Comparison of ENCODE assay signal across 21 cellular contexts in genomic region chr14:81805785-81806184, GRCh38.
"Had no signal": no experiment of that assay in that cellular context is flagged by ENCODE, and none has a peak within 500 bp of the region (broad histone marks: within the 10 kb centered on the region; RNA-seq: fewer than 3 reads in every experiment).

No MANE protein-coding gene starts in this region.

- H3K36me3 ChIP-seq: esophagus squamous epithelium, neutrophil, tibial artery, upper lobe of left lung, uterus had no signal

- H3K27ac Mint-ChIP-seq: dendritic cell treated with granulocyte-macrophage colony-stimulating factor and Interleukin-4, amounts not matched to agents 40 ng/mL and 50 ng/mL, for 4 days; effector memory CD8-positive, alpha-beta T cell; naive thymus-derived CD8-positive, alpha-beta T cell; progenitor cell of endocrine pancreas; stimulated activated memory B cell treated with anti-CD40 and anti-IgM and Interleukin-4, amounts not matched to agents 10 μg/mL and 1 μg/mL and 100 μg/mL, for 72 hours; stimulated activated naive CD8-positive, alpha-beta T cell treated with anti-CD3 and anti-CD28 coated beads, Interleukin-15, Interleukin-2, amounts not matched to agents 100 ng/mL and 50 ng/mL, for 24 hours had no signal

- H3K27me3 ChIP-seq: esophagus squamous epithelium, neutrophil, tibial artery, upper lobe of left lung, uterus had no signal

- H3K4me3 Mint-ChIP-seq: dendritic cell treated with granulocyte-macrophage colony-stimulating factor and Interleukin-4, amounts not matched to agents 40 ng/mL and 50 ng/mL, for 4 days; effector memory CD8-positive, alpha-beta T cell; naive thymus-derived CD8-positive, alpha-beta T cell; stimulated activated memory B cell treated with anti-CD40 and anti-IgM and Interleukin-4, amounts not matched to agents 10 μg/mL and 1 μg/mL and 100 μg/mL, for 72 hours; stimulated activated naive CD8-positive, alpha-beta T cell treated with anti-CD3 and anti-CD28 coated beads, Interleukin-15, Interleukin-2, amounts not matched to agents 100 ng/mL and 50 ng/mL, for 24 hours had no signal

- DNase-seq: effector memory CD8-positive, alpha-beta T cell; esophagus squamous epithelium; foreskin fibroblast; hippocampal formation; left colon; left ventricle myocardium superior; mucosa of descending colon; naive thymus-derived CD8-positive, alpha-beta T cell; right cardiac atrium; stimulated activated CD4-positive, alpha-beta T cell treated with anti-CD3 and anti-CD28 coated beads, Interleukin-15, amount 100 ng/mL, for 24 hours; stimulated activated CD4-positive, alpha-beta T cell treated with anti-CD3 and anti-CD28 coated beads, Interleukin-1b, Interleukin-23, amount 100 ng/mL, for 48 hours; stimulated activated CD4-positive, alpha-beta T cell treated with anti-CD3 and anti-CD28 coated beads, Interleukin-4, amount 100 ng/mL, for 24 hours; tibial artery; upper lobe of left lung; uterus had no signal

- H3K4me1 ChIP-seq: esophagus squamous epithelium, tibial artery, upper lobe of left lung, uterus had no signal

- H3K4me1 Mint-ChIP-seq: stimulated activated memory B cell treated with anti-CD40 and anti-IgM and Interleukin-4, amounts not matched to agents 10 μg/mL and 1 μg/mL and 100 μg/mL, for 72 hours had no signal

- H3K4me3 ChIP-seq: esophagus squamous epithelium, lung, mucosa of descending colon, tibial artery, upper lobe of left lung, uterus had no signal

- H3K27me3 Mint-ChIP-seq: dendritic cell treated with granulocyte-macrophage colony-stimulating factor and Interleukin-4, amounts not matched to agents 40 ng/mL and 50 ng/mL, for 4 days; effector memory CD8-positive, alpha-beta T cell; stimulated activated memory B cell treated with anti-CD40 and anti-IgM and Interleukin-4, amounts not matched to agents 10 μg/mL and 1 μg/mL and 100 μg/mL, for 72 hours; stimulated activated naive CD8-positive, alpha-beta T cell treated with anti-CD3 and anti-CD28 coated beads, Interleukin-15, Interleukin-2, amounts not matched to agents 100 ng/mL and 50 ng/mL, for 24 hours had no signal

- H3K27ac ChIP-seq: esophagus squamous epithelium, neutrophil, tibial artery, upper lobe of left lung, uterus had no signal

- H3K9me3 ChIP-seq: esophagus squamous epithelium, mucosa of descending colon, neutrophil, tibial artery, upper lobe of left lung, uterus had no signal

- H3K36me3 Mint-ChIP-seq: naive thymus-derived CD8-positive, alpha-beta T cell; stimulated activated memory B cell treated with anti-CD40 and anti-IgM and Interleukin-4, amounts not matched to agents 10 μg/mL and 1 μg/mL and 100 μg/mL, for 72 hours had no signal
